Comparison of ENCODE assay signal across 1 cellular context in the genomic region with DNA sequence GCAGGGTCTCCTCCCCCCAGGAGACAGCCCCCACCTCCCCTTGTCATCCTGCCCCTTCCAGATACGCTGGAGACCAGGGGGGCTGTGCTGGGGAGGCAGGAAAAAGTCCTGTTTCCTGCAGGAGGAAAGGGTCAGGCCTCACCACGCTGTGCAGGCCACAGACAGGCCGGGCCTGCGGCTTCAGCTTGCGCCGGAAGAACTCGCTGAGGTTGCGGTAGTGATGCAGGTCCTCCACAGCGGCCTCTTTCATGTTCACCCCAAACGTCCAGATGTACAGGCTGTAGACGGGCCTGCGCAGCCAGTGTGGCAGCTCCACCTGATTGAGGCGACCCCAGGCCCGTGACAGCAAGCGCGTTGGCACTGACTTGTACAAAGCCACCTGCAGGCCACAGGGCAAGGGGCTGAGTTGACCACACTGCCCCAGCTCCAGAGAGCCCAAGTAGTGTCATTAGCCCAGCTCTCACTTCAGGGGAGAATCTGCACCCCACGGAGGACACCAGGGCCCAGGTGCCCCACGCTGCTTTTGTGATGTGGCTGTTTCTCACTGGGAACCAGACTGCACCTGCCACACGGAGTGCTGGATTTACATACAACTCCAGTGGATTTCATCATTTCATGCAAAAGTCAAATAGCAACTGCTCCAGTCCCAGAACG.
TF ChIP-seq lines count a peak whose summit lies in the region.

No MANE protein-coding gene starts in this region.

TF ChIP-seq in H1, 55 proteins besides CTCF, POLR2A, EP300 and RAD21:
- no peak for TF ChIP-seq KDM5A (IDR thresholded peaks at IDR 0.05; ENCODE audit: low read length)
- no peak for TF ChIP-seq SP4 (IDR thresholded peaks at IDR 0.05; ENCODE audit: low read length)
- no peak for TF ChIP-seq TAF7 (optimal IDR thresholded peaks at IDR 0.05; ENCODE audit: borderline replicate concordance, low read depth, low read length)
- TF ChIP-seq SIX5 (IDR thresholded peaks at IDR 0.05; ENCODE audit: low read depth, low read length): no peak
- TF ChIP-seq RBBP5 (IDR thresholded peaks at IDR 0.05; ENCODE audit: borderline replicate concordance, low read depth, low read length): no peak
- TF ChIP-seq, protein P1, sequence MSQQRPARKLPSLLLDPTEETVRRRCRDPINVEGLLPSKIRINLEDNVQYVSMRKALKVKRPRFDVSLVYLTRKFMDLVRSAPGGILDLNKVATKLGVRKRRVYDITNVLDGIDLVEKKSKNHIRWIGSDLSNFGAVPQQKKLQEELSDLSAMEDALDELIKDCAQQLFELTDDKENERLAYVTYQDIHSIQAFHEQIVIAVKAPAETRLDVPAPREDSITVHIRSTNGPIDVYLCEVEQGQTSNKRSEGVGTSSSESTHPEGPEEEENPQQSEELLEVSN (IDR thresholded peaks at IDR 0.05): no peak
- TF ChIP-seq, protein P2, sequence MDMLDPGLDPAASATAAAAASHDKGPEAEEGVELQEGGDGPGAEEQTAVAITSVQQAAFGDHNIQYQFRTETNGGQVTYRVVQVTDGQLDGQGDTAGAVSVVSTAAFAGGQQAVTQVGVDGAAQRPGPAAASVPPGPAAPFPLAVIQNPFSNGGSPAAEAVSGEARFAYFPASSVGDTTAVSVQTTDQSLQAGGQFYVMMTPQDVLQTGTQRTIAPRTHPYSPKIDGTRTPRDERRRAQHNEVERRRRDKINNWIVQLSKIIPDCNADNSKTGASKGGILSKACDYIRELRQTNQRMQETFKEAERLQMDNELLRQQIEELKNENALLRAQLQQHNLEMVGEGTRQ (IDR thresholded peaks at IDR 0.05; ENCODE audit: low read length): no peak
- no peak for TF ChIP-seq JUN (IDR thresholded peaks at IDR 0.05; ENCODE audit: low read depth, low read length)
- TF ChIP-seq JUND (IDR thresholded peaks at IDR 0.05; ENCODE audit: low read length): no peak
- TF ChIP-seq SIN3A (conservative IDR thresholded peaks at IDR 0.05 in 1 of 2, IDR thresholded peaks at IDR 0.05 in 1 of 2; ENCODE audit: low read depth in 1 of 2, low read length in 2 of 2): no peak
- no peak for TF ChIP-seq SIRT6 (IDR thresholded peaks at IDR 0.05; ENCODE audit: low read length)
- no peak for TF ChIP-seq CEBPB (IDR thresholded peaks at IDR 0.05; ENCODE audit: low read depth, low read length)
- no peak for TF ChIP-seq GTF2F1 (IDR thresholded peaks at IDR 0.05; ENCODE audit: borderline replicate concordance, low read depth, low read length)
